17 cellular contexts compared by ENCODE assay signal in the genomic region with DNA sequence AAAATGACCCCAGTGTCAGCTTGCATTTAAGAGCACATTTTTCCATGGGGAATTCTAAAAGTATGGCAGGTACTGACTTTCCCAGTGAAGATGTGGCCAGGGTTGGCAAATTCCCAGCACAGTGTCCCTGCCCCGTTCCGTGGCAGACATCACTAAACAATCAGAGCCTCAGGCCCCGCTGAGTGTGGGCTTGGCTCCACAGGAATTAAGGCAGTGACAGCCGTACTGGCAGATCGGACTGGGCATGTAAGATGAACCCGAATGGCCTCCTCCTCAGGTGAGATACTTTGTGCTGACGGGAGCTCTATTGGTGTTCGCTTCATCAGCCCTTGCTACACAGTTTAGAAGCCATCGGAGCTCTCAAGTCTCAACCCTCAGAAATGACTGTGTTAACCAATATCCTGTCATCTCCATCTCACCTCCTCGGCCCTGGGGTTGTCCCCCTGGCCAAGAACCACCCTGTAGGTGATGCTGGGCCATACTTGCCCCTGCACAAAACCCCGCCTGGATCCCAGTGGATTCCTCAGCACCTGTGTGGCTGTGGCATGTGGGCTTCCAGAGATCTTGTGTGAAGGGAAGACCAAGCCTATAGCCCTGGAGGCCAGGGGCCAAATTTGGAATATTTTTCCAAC. TPM values are rescaled to one million over a fixed set of nuclear protein-coding genes. Genes with fewer than 3 reads are reported as not detected.
DNase-seq lines count a peak whose midpoint lies in the region; ATAC-seq and TF ChIP-seq lines count a peak whose summit lies in the region.
"Had no signal": no experiment of that assay in that cellular context is flagged by ENCODE, and none has a peak within 500 bp of the region (broad histone marks: within the 10 kb centered on the region; RNA-seq: fewer than 3 reads in every experiment).

No MANE protein-coding gene starts in this region.

- peaks cover 17% of the 10 kb centered on the region for H3K36me3 Mint-ChIP-seq in activated CD4-positive, alpha-beta memory T cell treated with anti-CD3 and anti-CD28 coated beads, Interleukin-2, amount 10 ng/mL, durations not matched to agents 7 days and 5 days (ENCODE audit: low read depth)
- peaks cover 11% of the 10 kb centered on the region for H3K36me3 Mint-ChIP-seq in effector memory CD8-positive, alpha-beta T cell (ENCODE audit: insufficient read depth)

- intact Hi-C loops in heart left ventricle (cut with DNase I): loop anchor here in 1 of 10 donors (10.0 kb wide), 1 partner anchor 45 kb away; no protein-coding TSS in a partner anchor

- H3K36me3 ChIP-seq in right atrium auricular region (no peaks in the 10 kb centered on the region), heart left ventricle (no peaks in the 10 kb centered on the region)

- H3K9me3 Mint-ChIP-seq in activated CD4-positive, alpha-beta memory T cell treated with anti-CD3 and anti-CD28 coated beads, Interleukin-2, amount 10 ng/mL, durations not matched to agents 7 days and 5 days: peaks cover 5% of the 10 kb centered on the region
- H3K9me3 Mint-ChIP-seq in effector memory CD8-positive, alpha-beta T cell: no peaks in the 10 kb centered on the region
- H3K9me3 Mint-ChIP-seq: activated B cell treated with CpG ODN at 0.5 μM for 24 hours had no signal

- no peaks in the 10 kb centered on the region for H3K27me3 ChIP-seq in right atrium auricular region
- H3K27me3 ChIP-seq in heart left ventricle: peaks cover 0 to 3% (median 0%) of the 10 kb centered on the region in 9 donors
- H3K27me3 ChIP-seq: testis had no signal

- 84 to 94% (median 88%) methylated on average over 11 of the region's 11 CpGs for WGBS in heart left ventricle, 4 donors

- peak; percentile 54 for DNase-seq in right atrium auricular region (ENCODE audit: low spot score)
- DNase-seq in heart left ventricle: no peak
- DNase-seq in activated CD4-positive, alpha-beta memory T cell treated with anti-CD3 and anti-CD28 coated beads, Interleukin-2, amount 10 ng/mL, durations not matched to agents 7 days and 5 days: peak; percentile 60
- DNase-seq in effector memory CD8-positive, alpha-beta T cell: peak; percentile 28 to 38 (median 33)
- DNase-seq in GM10266 (ENCODE audit: extremely low spot score): no peak
- no peak for DNase-seq in T1000 (lab: John Stamatoyannopoulos, UW)
- DNase-seq: activated B cell treated with CpG ODN at 0.5 μM for 24 hours, AML-193, DMS79 treated with DMSO at 0.1 percent for 48 hours, islet precursor cell, NCI-H510A treated with DMSO at 0.1 percent for 48 hours, small intestine, testis had no signal

- no peak for TF ChIP-seq POLR2A in heart left ventricle (IDR thresholded peaks at IDR 0.05)

- H3K9me3 ChIP-seq in right atrium auricular region (no peaks in the 10 kb centered on the region), heart left ventricle (no peaks in the 10 kb centered on the region)
- H3K9me3 ChIP-seq: testis had no signal

- TF ChIP-seq CTCF in right atrium auricular region (IDR thresholded peaks at IDR 0.05): no peak
- no peak for TF ChIP-seq CTCF in heart left ventricle (IDR thresholded peaks at IDR 0.05)
- no peak for TF ChIP-seq CTCF in GM10266 (IDR thresholded peaks at IDR 0.05; ENCODE audit: control insufficient read depth, insufficient read depth, low read depth, missing control alignments)

- CTCF ChIA-PET in activated CD4-positive, alpha-beta memory T cell treated with anti-CD3 and anti-CD28 coated beads, Interleukin-2, amount 10 ng/mL, durations not matched to agents 7 days and 5 days (lab: Charles Lee): interaction anchor here (0.9 to 2.5 kb wide), 4 partner anchors 30 to 68 kb away, joined by 3 to 9 read pairs (median 6); partner anchors contain the start of gene ABCG1

- peaks cover 87% of the 10 kb centered on the region for H3K4me1 Mint-ChIP-seq in activated CD4-positive, alpha-beta memory T cell treated with anti-CD3 and anti-CD28 coated beads, Interleukin-2, amount 10 ng/mL, durations not matched to agents 7 days and 5 days
- peaks cover 82 to 83% of the 10 kb centered on the region in 2 donors for H3K4me1 Mint-ChIP-seq in effector memory CD8-positive, alpha-beta T cell (ENCODE audit: low read depth in 2 of 2)

- H3K4me1 ChIP-seq in right atrium auricular region (peaks cover 0 to 14% of the 10 kb centered on the region in 2 donors), heart left ventricle (peaks cover 0 to 70% (median 5%) of the 10 kb centered on the region in 12 donors)
- H3K4me1 ChIP-seq: testis had no signal

- H3K27me3 Mint-ChIP-seq in activated CD4-positive, alpha-beta memory T cell treated with anti-CD3 and anti-CD28 coated beads, Interleukin-2, amount 10 ng/mL, durations not matched to agents 7 days and 5 days: peaks cover 10% of the 10 kb centered on the region
- no peaks in the 10 kb centered on the region for H3K27me3 Mint-ChIP-seq in effector memory CD8-positive, alpha-beta T cell
- H3K27me3 Mint-ChIP-seq: activated B cell treated with CpG ODN at 0.5 μM for 24 hours had no signal

- H3K27ac ChIP-seq in right atrium auricular region (no peak overlapping the region), heart left ventricle (peak overlapping the region in 1 of 12 donors; percentile 7), temporal lobe (ENCODE audit: low read depth, low read length) (peak overlapping the region; percentile 92)
- H3K27ac ChIP-seq: epithelial cell of prostate, HL-60, testis had no signal

- ATAC-seq in heart left ventricle: no peak
- peak; percentile 39 for ATAC-seq in effector memory CD8-positive, alpha-beta T cell (replicated peaks)
- ATAC-seq in HG03025 (IDR thresholded peaks at IDR 0.05; ENCODE audit: low FRiP score, unreplicated experiment): no peak

- H3K4me3 ChIP-seq in right atrium auricular region (no peak overlapping the region), heart left ventricle (no peak overlapping the region)
- H3K4me3 ChIP-seq: testis had no signal

- H3K27ac Mint-ChIP-seq in activated CD4-positive, alpha-beta memory T cell treated with anti-CD3 and anti-CD28 coated beads, Interleukin-2, amount 10 ng/mL, durations not matched to agents 7 days and 5 days: no peak overlapping the region
- peak overlapping the region; percentile 32 to 65 for H3K27ac Mint-ChIP-seq in effector memory CD8-positive, alpha-beta T cell
- H3K27ac Mint-ChIP-seq: activated B cell treated with CpG ODN at 0.5 μM for 24 hours had no signal

- no peak overlapping the region for H3K4me3 Mint-ChIP-seq in activated CD4-positive, alpha-beta memory T cell treated with anti-CD3 and anti-CD28 coated beads, Interleukin-2, amount 10 ng/mL, durations not matched to agents 7 days and 5 days
- H3K4me3 Mint-ChIP-seq in effector memory CD8-positive, alpha-beta T cell: peak overlapping the region; percentile 65 to 73
- H3K4me3 Mint-ChIP-seq: activated B cell treated with CpG ODN at 0.5 μM for 24 hours had no signal

- POLR2A ChIA-PET in activated CD4-positive, alpha-beta memory T cell treated with anti-CD3 and anti-CD28 coated beads, Interleukin-2, amount 10 ng/mL, durations not matched to agents 7 days and 5 days (lab: Charles Lee): interaction anchor here (1.1 to 10.3 kb wide), 5 partner anchors 9 to 69 kb away, joined by 3 to 246 read pairs (median 15); partner anchors contain the start of gene ABCG1

RNA-seq across cellular contexts. Expression of gene ABCG1, which starts 29.0 kb away (rescaled TPM):
- 10 to 100 TPM in 1 of 2 donors, 1 to 10 TPM in 1; 7.9 to 12.3 TPM for total RNA-seq in right atrium auricular region
- total RNA-seq in heart left ventricle: 10 to 100 TPM in 7 of 9 donors, 1 to 10 TPM in 2; 3.3 to 25.3 (median 13.5) TPM
- 10 to 100 TPM in 1 of 2 donors, 1 to 10 TPM in 1; 7.2 to 21.7 TPM for polyA plus RNA-seq in heart left ventricle
- 10 to 100 TPM; 23.7 to 25.3 TPM for total RNA-seq in activated CD4-positive, alpha-beta memory T cell treated with anti-CD3 and anti-CD28 coated beads, Interleukin-2, amount 10 ng/mL, durations not matched to agents 7 days and 5 days
- 15.0 TPM for total RNA-seq in temporal lobe

Comparison
In these comparisons a context has a peak if more than half of its experiments do, and no peak if none do; other contexts are left out.
1. DNase-seq: peak in right atrium auricular region (single experiment), activated CD4-positive, alpha-beta memory T cell treated with anti-CD3 and anti-CD28 coated beads, Interleukin-2, amount 10 ng/mL, durations not matched to agents 7 days and 5 days (single experiment) and effector memory CD8-positive, alpha-beta T cell (3 of 3); none in heart left ventricle (0 of 5), GM10266 (single experiment) and T1000 (single experiment).